8 cellular contexts compared by ENCODE assay signal in the genomic region with DNA sequence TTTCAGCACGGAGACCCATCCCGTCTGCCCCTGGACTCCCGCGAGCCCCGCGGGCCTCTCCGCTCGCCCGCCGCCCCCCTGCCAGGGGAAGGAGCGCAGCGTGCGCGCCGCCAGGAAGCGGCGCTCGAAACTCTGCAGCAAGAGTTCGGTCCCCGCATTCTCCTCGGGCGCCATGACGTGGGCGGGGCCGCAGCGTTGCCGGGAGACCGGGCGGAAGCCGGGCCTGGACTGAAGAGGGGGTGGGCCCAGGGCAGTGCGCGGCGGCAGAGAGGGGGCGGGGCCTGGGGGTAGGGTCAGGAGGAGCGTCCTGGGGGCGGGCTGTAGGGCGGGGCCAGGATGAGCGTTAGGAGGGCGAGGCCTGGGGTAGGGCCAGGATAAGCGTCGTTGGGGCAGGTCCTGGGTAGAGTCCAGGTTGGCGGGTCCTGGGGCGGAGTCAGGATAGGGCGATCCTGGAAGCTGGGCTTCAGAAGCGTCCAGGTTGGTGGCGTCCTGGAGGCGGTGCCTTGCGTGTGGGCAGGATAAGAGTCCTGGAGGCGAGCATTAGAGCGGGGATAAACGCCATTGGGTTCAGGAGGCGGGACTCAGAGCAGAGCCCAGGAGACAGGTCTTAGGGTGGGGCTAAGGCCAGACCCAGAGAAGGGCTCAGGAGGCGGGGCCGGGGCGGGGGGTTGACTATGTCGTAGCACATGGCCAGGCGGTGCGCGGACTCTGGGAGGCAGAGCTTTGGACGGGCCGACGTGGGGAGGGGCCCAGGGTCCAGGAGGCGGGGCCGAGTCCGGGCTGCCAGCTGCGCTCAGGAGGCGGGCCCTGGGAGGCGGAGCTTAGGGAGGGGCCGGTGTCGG.
DNase-seq lines count a peak whose midpoint lies in the region; ATAC-seq and TF ChIP-seq lines count a peak whose summit lies in the region.
"Not testable (repeated sequence)": the region's sequence is repeated elsewhere in the genome, so short reads cannot be mapped to it uniquely, and the experiment has no call there.

No MANE protein-coding gene starts in this region.

- peak overlapping the region; percentile 66 for H3K4me3 ChIP-seq in AG04449 (ENCODE audit: low read depth, low read length)

- ATAC-seq in GM19035 (IDR thresholded peaks at IDR 0.05; ENCODE audit: unreplicated experiment) (peak; percentile 99), HG03342 (IDR thresholded peaks at IDR 0.05; ENCODE audit: unreplicated experiment) (peak; percentile 99)

- peak; percentile 94 for DNase-seq in AG04449 (ENCODE audit: low read depth, low spot score)
- peak; percentile 86 for DNase-seq in NCI-H345 treated with DMSO at 0.1 percent for 48 hours (lab: John Stamatoyannopoulos, UW; ENCODE audit: unreplicated experiment)
- DNase-seq in activated CD4-positive, alpha-beta T cell treated with anti-CD3 and anti-CD28 coated beads for 1 hour: peak; percentile 94
- DNase-seq in cerebellar nuclear complex (lab: John Stamatoyannopoulos, UW): peak; percentile 80 to 81
- DNase-seq in islet precursor cell: peak; percentile 99
- DNase-seq in stimulated activated CD4-positive, alpha-beta T cell treated with anti-CD3 and anti-CD28 coated beads, Interleukin-12 subunit alpha, Interleukin-12 subunit beta, amount 100 ng/mL, for 24 hours (ENCODE audit: low read depth in 2 of 2): peak; percentile 96 to 97

- POLR2A ChIA-PET in AG04449 (lab: Yijun Ruan, JAX): not testable (repeated sequence)

- CTCF ChIA-PET in AG04449 (lab: Yijun Ruan, JAX): not testable (repeated sequence)

- TF ChIP-seq CTCF in AG04449 (IDR thresholded peaks at IDR 0.05; ENCODE audit: insufficient read depth, low read length, missing control alignments): not testable (repeated sequence)

Comparison
In these comparisons a context has a peak if more than half of its experiments do, and no peak if none do; other contexts are left out.
1. Peak in every context shown above with its lines: DNase-seq, ATAC-seq and H3K4me3 ChIP-seq.